Comparison of ENCODE assay signal across 17 cellular contexts in genomic region chr10:43377393-43377883, GRCh38. TPM values are rescaled to one million over a fixed set of nuclear protein-coding genes. Genes with fewer than 3 reads are reported as not detected.
A peak's percentile ranks its signal among the peaks of the same experiment; 100 is the strongest.
DNase-seq lines count a peak whose midpoint lies in the region; ATAC-seq and TF ChIP-seq lines count a peak whose summit lies in the region.
"Had no signal": no experiment of that assay in that cellular context is flagged by ENCODE, and none has a peak within 500 bp of the region (broad histone marks: within the 10 kb centered on the region; RNA-seq: fewer than 3 reads in every experiment).

No MANE protein-coding gene starts in this region.

- H3K4me3 ChIP-seq in cardiac muscle cell (no peak overlapping the region), heart left ventricle (no peak overlapping the region), endodermal cell (ENCODE audit: low read length) (no peak overlapping the region)
- H3K4me3 ChIP-seq: gastrocnemius medialis, Peyer's patch, psoas muscle had no signal

- no peaks in the 10 kb centered on the region for H3K36me3 Mint-ChIP-seq in endodermal cell (ENCODE audit: low read depth)
- no peaks in the 10 kb centered on the region for H3K36me3 Mint-ChIP-seq in activated naive CD4-positive, alpha-beta T cell treated with anti-CD3 and anti-CD28 coated beads for 36 hours (ENCODE audit: low read depth)
- H3K36me3 Mint-ChIP-seq: activated naive CD8-positive, alpha-beta T cell treated with anti-CD3 and anti-CD28 coated beads for 36 hours had no signal

- peaks cover 34% of the 10 kb centered on the region for H3K4me1 Mint-ChIP-seq in endodermal cell
- H3K4me1 Mint-ChIP-seq in activated naive CD4-positive, alpha-beta T cell treated with anti-CD3 and anti-CD28 coated beads for 36 hours (ENCODE audit: low read depth): no peaks in the 10 kb centered on the region
- H3K4me1 Mint-ChIP-seq: activated CD4-positive, alpha-beta T cell treated with anti-CD3 and anti-CD28 coated beads, Interleukin-2, amount 10 ng/mL, durations not matched to agents 24 days and 14 days had no signal

- POLR2A ChIA-PET in RWPE1 (lab: Yijun Ruan, JAX; ENCODE audit: low non-redundant PET): no interaction called here
- POLR2A ChIA-PET in GM10248 (lab: Yijun Ruan, JAX): no interaction called here

- H3K9ac ChIP-seq in endodermal cell (ENCODE audit: extremely low read depth, low read length, poor library complexity, severe bottlenecking): no peak overlapping the region

- H3K27ac ChIP-seq in cardiac muscle cell (no peak overlapping the region), heart left ventricle (no peak overlapping the region), endodermal cell (ENCODE audit: low read depth, low read length) (no peak overlapping the region), RWPE1 (no peak overlapping the region)
- H3K27ac ChIP-seq: gastrocnemius medialis, Peyer's patch, psoas muscle had no signal

- H3K9me3 ChIP-seq in cardiac muscle cell (ENCODE audit: low read depth) (no peaks in the 10 kb centered on the region), heart left ventricle (no peaks in the 10 kb centered on the region), endodermal cell (ENCODE audit: control insufficient read depth, low read length) (no peaks in the 10 kb centered on the region)
- H3K9me3 ChIP-seq: gastrocnemius medialis, Peyer's patch, psoas muscle had no signal

- H3K4me1 ChIP-seq in cardiac muscle cell (ENCODE audit: low read depth) (peaks cover 11% of the 10 kb centered on the region), heart left ventricle (peaks cover 0 to 12% (median 0%) of the 10 kb centered on the region in 12 donors), endodermal cell (ENCODE audit: control insufficient read depth, insufficient read depth, low read length) (peaks cover 16% of the 10 kb centered on the region)
- H3K4me1 ChIP-seq: Peyer's patch, psoas muscle had no signal

- H3K27me3 ChIP-seq in cardiac muscle cell: no peaks in the 10 kb centered on the region
- H3K27me3 ChIP-seq in heart left ventricle: no peaks in the 10 kb centered on the region
- H3K27me3 ChIP-seq in endodermal cell (ENCODE audit: control insufficient read depth, insufficient read depth, low read length, poor library complexity, severe bottlenecking): no peaks in the 10 kb centered on the region
- H3K27me3 ChIP-seq: gastrocnemius medialis, Peyer's patch had no signal

- no peak for DNase-seq in cardiac muscle cell (ENCODE audit: low read depth in 1 of 2, low spot score in 1 of 2)
- no peak for DNase-seq in heart left ventricle
- DNase-seq in endodermal cell: peak; percentile 91
- DNase-seq in mucosa of gallbladder (ENCODE audit: low spot score): peak; percentile 22
- DNase-seq in RWPE1 (ENCODE audit: low spot score): no peak
- no peak for DNase-seq in activated naive CD4-positive, alpha-beta T cell treated with anti-CD3 and anti-CD28 coated beads for 36 hours
- DNase-seq in GM10248 (ENCODE audit: extremely low spot score): no peak
- DNase-seq: activated CD4-positive, alpha-beta T cell treated with anti-CD3 and anti-CD28 coated beads, Interleukin-2, amount 10 ng/mL, durations not matched to agents 24 days and 14 days; activated naive CD8-positive, alpha-beta T cell treated with anti-CD3 and anti-CD28 coated beads for 36 hours; activated T-cell treated with anti-CD3 and anti-CD28 coated beads for 4 hours; gastrocnemius medialis; GDM1; NCI-H1417 treated with DMSO at 0.1 percent for 48 hours; Peyer's patch; psoas muscle had no signal

- CTCF ChIA-PET in RWPE1 (lab: Yijun Ruan, JAX): interaction anchor here (0.7 kb wide), 1 partner anchor 29 kb away, joined by 3 read pairs; no protein-coding TSS in a partner anchor
- CTCF ChIA-PET in activated naive CD4-positive, alpha-beta T cell treated with anti-CD3 and anti-CD28 coated beads for 36 hours (lab: Charles Lee): no interaction called here
- CTCF ChIA-PET in GM10248 (lab: Yijun Ruan, JAX): interaction anchor here (0.7 to 1.5 kb wide), 2 partner anchors 23 to 84 kb away, joined by 3 read pairs; no protein-coding TSS in a partner anchor

- TF ChIP-seq CTCF in cardiac muscle cell (IDR thresholded peaks at IDR 0.05; ENCODE audit: low read depth, low read length) (peak; percentile 5), heart left ventricle (IDR thresholded peaks at IDR 0.05) (no peak), endodermal cell (conservative IDR thresholded peaks at IDR 0.05) (peak; percentile 70), RWPE1 (conservative IDR thresholded peaks at IDR 0.05; ENCODE audit: low read depth) (no peak), GM10248 (IDR thresholded peaks at IDR 0.05; ENCODE audit: control extremely low read depth, extremely low read depth, low read depth, missing control alignments) (no peak)

- TF ChIP-seq POLR2A in heart left ventricle (IDR thresholded peaks at IDR 0.05): no peak

- no peak overlapping the region for H3K4me3 Mint-ChIP-seq in endodermal cell
- no peak overlapping the region for H3K4me3 Mint-ChIP-seq in activated naive CD4-positive, alpha-beta T cell treated with anti-CD3 and anti-CD28 coated beads for 36 hours
- H3K4me3 Mint-ChIP-seq: activated CD4-positive, alpha-beta T cell treated with anti-CD3 and anti-CD28 coated beads, Interleukin-2, amount 10 ng/mL, durations not matched to agents 24 days and 14 days; activated naive CD8-positive, alpha-beta T cell treated with anti-CD3 and anti-CD28 coated beads for 36 hours had no signal

- H3K9me3 Mint-ChIP-seq in endodermal cell: no peaks in the 10 kb centered on the region
- H3K9me3 Mint-ChIP-seq in activated naive CD4-positive, alpha-beta T cell treated with anti-CD3 and anti-CD28 coated beads for 36 hours: no peaks in the 10 kb centered on the region
- H3K9me3 Mint-ChIP-seq: activated CD4-positive, alpha-beta T cell treated with anti-CD3 and anti-CD28 coated beads, Interleukin-2, amount 10 ng/mL, durations not matched to agents 24 days and 14 days; activated naive CD8-positive, alpha-beta T cell treated with anti-CD3 and anti-CD28 coated beads for 36 hours had no signal

- peak overlapping the region; percentile 86 for H3K27ac Mint-ChIP-seq in endodermal cell
- H3K27ac Mint-ChIP-seq in activated naive CD4-positive, alpha-beta T cell treated with anti-CD3 and anti-CD28 coated beads for 36 hours: no peak overlapping the region
- H3K27ac Mint-ChIP-seq: activated CD4-positive, alpha-beta T cell treated with anti-CD3 and anti-CD28 coated beads, Interleukin-2, amount 10 ng/mL, durations not matched to agents 24 days and 14 days; activated naive CD8-positive, alpha-beta T cell treated with anti-CD3 and anti-CD28 coated beads for 36 hours had no signal

- ATAC-seq in heart left ventricle (no peak), GM21786 (IDR thresholded peaks at IDR 0.05; ENCODE audit: unreplicated experiment) (no peak)
- ATAC-seq: gastrocnemius medialis, psoas muscle had no signal

- intact Hi-C loops in heart left ventricle (cut with DNase I): no loop called here
- intact Hi-C loops in activated naive CD4-positive, alpha-beta T cell treated with anti-CD3 and anti-CD28 coated beads for 36 hours (cut with micrococcal nuclease): no loop called here

- peaks cover 1% of the 10 kb centered on the region for H3K27me3 Mint-ChIP-seq in endodermal cell (ENCODE audit: insufficient read depth)
- H3K27me3 Mint-ChIP-seq in activated naive CD4-positive, alpha-beta T cell treated with anti-CD3 and anti-CD28 coated beads for 36 hours (ENCODE audit: low read depth): no peaks in the 10 kb centered on the region
- H3K27me3 Mint-ChIP-seq: activated naive CD8-positive, alpha-beta T cell treated with anti-CD3 and anti-CD28 coated beads for 36 hours had no signal

- H3K36me3 ChIP-seq in cardiac muscle cell (no peaks in the 10 kb centered on the region), heart left ventricle (no peaks in the 10 kb centered on the region), endodermal cell (ENCODE audit: control insufficient read depth, insufficient read depth, low read length) (no peaks in the 10 kb centered on the region)
- H3K36me3 ChIP-seq: gastrocnemius medialis, Peyer's patch had no signal

- 70 to 86% (median 73%) methylated on average over 12 to 13 of the region's 13 CpGs for WGBS in heart left ventricle, 4 donors
- WGBS in endodermal cell (ENCODE audit: insufficient coverage in 1 of 2, insufficient read length in 1 of 2), 2 experiments: 78 to 85% methylated on average over 8 to 13 of the region's 13 CpGs

RNA-seq across cellular contexts. Expression of gene FXYD4, which starts 6.0 kb away (rescaled TPM):
- not detected in 2 replicates for total RNA-seq in cardiac muscle cell
- polyA plus RNA-seq in cardiac muscle cell: 0.67 TPM in 1 of 2 replicates, not detected in the other
- total RNA-seq in heart left ventricle: not detected
- polyA plus RNA-seq in heart left ventricle: under 1 TPM in 1 of 2 donors, not detected in 1; 0.14 TPM
- total RNA-seq in endodermal cell: under 1 TPM in 1 of 2 donors, not detected in 1; 0.97 TPM
- not detected for polyA plus RNA-seq in endodermal cell (2013, experiment 1 of 2)
- polyA plus RNA-seq in endodermal cell (2013, experiment 2 of 2): not detected
- 1.6 TPM for total RNA-seq in mucosa of gallbladder
- total RNA-seq in activated naive CD4-positive, alpha-beta T cell treated with anti-CD3 and anti-CD28 coated beads for 36 hours: not detected
- total RNA-seq: A172; activated CD4-positive, alpha-beta T cell treated with anti-CD3 and anti-CD28 coated beads, Interleukin-2, amount 10 ng/mL, durations not matched to agents 24 days and 14 days; activated naive CD8-positive, alpha-beta T cell treated with anti-CD3 and anti-CD28 coated beads for 36 hours; gastrocnemius medialis; Peyer's patch had no signal

RNA-seq across cellular contexts. Expression of gene HNRNPF, which starts 31.5 kb away (rescaled TPM):
- total RNA-seq in cardiac muscle cell (180 and 189 TPM in 2 replicates), heart left ventricle (100 to 1,000 TPM in 1 of 9 donors, 10 to 100 TPM in 8; 60.4 to 142 (median 79.1) TPM), endodermal cell (100 to 1,000 TPM; 283 to 299 TPM), mucosa of gallbladder (184 TPM)
- polyA plus RNA-seq in cardiac muscle cell (111 and 130 TPM in 2 replicates), heart left ventricle (10 to 100 TPM; 24.0 to 95.2 TPM)
- polyA plus RNA-seq in endodermal cell (2013, experiment 1 of 2): 222 TPM
- 193 TPM for polyA plus RNA-seq in endodermal cell (2013, experiment 2 of 2)
- total RNA-seq in activated naive CD4-positive, alpha-beta T cell treated with anti-CD3 and anti-CD28 coated beads for 36 hours: 100 to 1,000 TPM; 379 to 383 TPM

RNA-seq across cellular contexts. Expression of gene ZNF487, which starts 59.5 kb away (rescaled TPM):
- total RNA-seq in cardiac muscle cell (8.8 and 9.0 TPM in 2 replicates), heart left ventricle (1 to 10 TPM; 1.8 to 5.1 (median 2.4) TPM), endodermal cell (1 to 10 TPM; 3.8 to 6.6 TPM), mucosa of gallbladder (5.9 TPM)
- polyA plus RNA-seq in cardiac muscle cell (5.3 and 6.0 TPM in 2 replicates), heart left ventricle (1 to 10 TPM; 2.2 to 3.4 TPM)
- polyA plus RNA-seq in endodermal cell (2013, experiment 1 of 2): 3.8 TPM
- polyA plus RNA-seq in endodermal cell (2013, experiment 2 of 2): 5.3 TPM
- 1 to 10 TPM; 2.3 to 2.7 TPM for total RNA-seq in activated naive CD4-positive, alpha-beta T cell treated with anti-CD3 and anti-CD28 coated beads for 36 hours

Comparison
In these comparisons a context has a peak if more than half of its experiments do, and no peak if none do; other contexts are left out.
1. CTCF ChIP-seq: peak in cardiac muscle cell (single experiment) and endodermal cell (single experiment); none in heart left ventricle (0 of 12), RWPE1 (single experiment) and GM10248 (single experiment).
2. DNase-seq: peak in endodermal cell (single experiment) and mucosa of gallbladder (single experiment); none in cardiac muscle cell (0 of 2), heart left ventricle (0 of 5), RWPE1 (single experiment), activated naive CD4-positive, alpha-beta T cell treated with anti-CD3 and anti-CD28 coated beads for 36 hours (single experiment) and GM10248 (single experiment).